1 cellular context compared by ENCODE assay signal in genomic region chr4:186247062-186247752, GRCh38.
A peak's percentile ranks its signal among the peaks of the same experiment; 100 is the strongest.
TF ChIP-seq lines count a peak whose summit lies in the region.

No MANE protein-coding gene starts in this region.

TF ChIP-seq in WTC11, 78 proteins besides CTCF, POLR2A, EP300 and RAD21 (continued from another document):
- TF ChIP-seq AFF4 (CRISPR knock-in tag; IDR thresholded peaks at IDR 0.05; ENCODE audit: borderline replicate concordance), result peak; percentile 86; the same call in 1 of the 2 replicates
- 0 out of 2 replicates have a peak, but pooled peaks have one; percentile 30 for TF ChIP-seq ZNF512 (CRISPR knock-in tag; IDR thresholded peaks at IDR 0.05; ENCODE audit: borderline replicate concordance)
- TF ChIP-seq FOXK1 (CRISPR knock-in tag; IDR thresholded peaks at IDR 0.05), result peak; percentile 50; the same call in 1 of the 2 replicates
